8 cellular contexts compared by ENCODE assay signal in genomic region chr22:31753005-31753633, GRCh38. TPM values are rescaled to one million over a fixed set of nuclear protein-coding genes. Genes with fewer than 3 reads are reported as not detected.
DNase-seq lines count a peak whose midpoint lies in the region; ATAC-seq and TF ChIP-seq lines count a peak whose summit lies in the region.

No MANE protein-coding gene starts in this region.

- peaks cover 42% of the 10 kb centered on the region for H3K4me1 Mint-ChIP-seq in type B pancreatic cell (ENCODE audit: unreplicated experiment)

- H3K27ac ChIP-seq in HL-60 (replicated peaks): peak overlapping the region; percentile 93
- H3K27ac ChIP-seq in dorsolateral prefrontal cortex: peak overlapping the region; percentile 60 to 100 (median 96)
- peak overlapping the region; percentile 96 for H3K27ac ChIP-seq in mesenchymal stem cell (ENCODE audit: low read length, poor library complexity, severe bottlenecking)

- H3K18ac ChIP-seq in mesenchymal stem cell (ENCODE audit: low read depth in 1 of 2, low read length in 2 of 2): peak overlapping the region; percentile 84 to 85

- H3K9ac ChIP-seq in mesenchymal stem cell (ENCODE audit: low read length): peak overlapping the region; percentile 94

- H3K4me3 ChIP-seq in AG09309 (ENCODE audit: control insufficient read depth, low read depth, low read length) (peak overlapping the region; percentile 68), HL-60 (replicated peaks; ENCODE audit: insufficient read depth, low read length) (peak overlapping the region; percentile 23), dorsolateral prefrontal cortex (peak overlapping the region; percentile 70 to 100 (median 93)), mesenchymal stem cell (ENCODE audit: insufficient read depth in 1 of 2, low read depth in 1 of 2, low read length in 2 of 2) (peak overlapping the region in 1 of 2 experiments; percentile 88)

- H3K27me3 ChIP-seq in HL-60 (ENCODE audit: insufficient read depth, poor library complexity, severe bottlenecking) (no peaks in the 10 kb centered on the region), dorsolateral prefrontal cortex (no peaks in the 10 kb centered on the region), mesenchymal stem cell (ENCODE audit: control insufficient read depth in 1 of 2, insufficient read depth in 1 of 2, low read length in 2 of 2) (no peaks in the 10 kb centered on the region)

- H3K14ac ChIP-seq in mesenchymal stem cell (ENCODE audit: low read length in 2 of 2): peak overlapping the region in 1 of 2 experiments; percentile 71

- DNase-seq in AG09309 (ENCODE audit: low read depth) (no peak), HL-60 (ENCODE audit: low read depth in 1 of 2, low spot score in 1 of 2) (peak; percentile 45 to 51), dorsolateral prefrontal cortex (peak in 5 of 10 donors; percentile 16 to 45 (median 20)), mesenchymal stem cell (peak; percentile 46), type B pancreatic cell (ENCODE audit: extremely low spot score, unreplicated experiment) (peak; percentile 68)
- no peak for DNase-seq in effector CD8-positive, alpha-beta T cell (lab: John Stamatoyannopoulos, UW)

- H2BK5ac ChIP-seq in mesenchymal stem cell (ENCODE audit: low read depth, low read length, poor library complexity, severe bottlenecking): peak overlapping the region; percentile 84

- peak overlapping the region; percentile 64 for H2AK5ac ChIP-seq in mesenchymal stem cell (ENCODE audit: low read length, severe bottlenecking)

- H3K4me3 Mint-ChIP-seq in type B pancreatic cell: peak overlapping the region; percentile 96

- peak; percentile 12 for ATAC-seq in GM18907 (IDR thresholded peaks at IDR 0.05; ENCODE audit: unreplicated experiment)
- ATAC-seq in SK-N-SH treated with all-trans-retinoic acid at 6 μM for 48 hours: peak; percentile 21

- peak overlapping the region; percentile 88 to 96 for H3K4ac ChIP-seq in mesenchymal stem cell (ENCODE audit: low read depth in 1 of 2, low read length in 2 of 2)

- WGBS in mesenchymal stem cell: 8% methylated on average over 18 of the region's 20 CpGs

- H3K9me3 Mint-ChIP-seq in type B pancreatic cell: no peaks in the 10 kb centered on the region

- peaks cover 12% of the 10 kb centered on the region for H3K4me1 ChIP-seq in mesenchymal stem cell (ENCODE audit: control insufficient read depth, insufficient read depth, low read depth, low read length)

- peak overlapping the region; percentile 80 for H2AFZ ChIP-seq in mesenchymal stem cell (ENCODE audit: low read depth, low read length)

- no peak overlapping the region for H2BK12ac ChIP-seq in mesenchymal stem cell (ENCODE audit: low read length in 2 of 2)

- peak overlapping the region; percentile 49 for H2BK15ac ChIP-seq in mesenchymal stem cell (ENCODE audit: low read depth, poor library complexity, severe bottlenecking)

- H3K27me3 Mint-ChIP-seq in type B pancreatic cell: no peaks in the 10 kb centered on the region

- TF ChIP-seq CTCF in AG09309 (IDR thresholded peaks at IDR 0.05; ENCODE audit: control insufficient read depth, insufficient read depth, low read depth, low read length, missing control alignments) (no peak), HL-60 (IDR thresholded peaks at IDR 0.05; ENCODE audit: insufficient read depth, low read length) (no peak), dorsolateral prefrontal cortex (IDR thresholded peaks at IDR 0.05 in 54 of 56, conservative IDR thresholded peaks at IDR 0.05 in 2 of 56; ENCODE audit: low read depth in 1 of 56, partially characterized antibody in 56 of 56) (no peak), type B pancreatic cell (conservative IDR thresholded peaks at IDR 0.05) (no peak)

- peak overlapping the region; percentile 71 for H4K8ac ChIP-seq in mesenchymal stem cell (ENCODE audit: low read length)

- H3K27ac Mint-ChIP-seq in type B pancreatic cell: peak overlapping the region; percentile 99

- H3K36me3 Mint-ChIP-seq in type B pancreatic cell: no peaks in the 10 kb centered on the region

- H3K36me3 ChIP-seq in mesenchymal stem cell (ENCODE audit: control insufficient read depth in 1 of 2, insufficient read depth in 2 of 2, low read depth in 1 of 2, low read length in 2 of 2): peaks cover 0 to 3% of the 10 kb centered on the region in 2 experiments

- peak overlapping the region; percentile 43 for H4K91ac ChIP-seq in mesenchymal stem cell (ENCODE audit: low read length)

- H3K9me3 ChIP-seq in mesenchymal stem cell (ENCODE audit: control insufficient read depth, low read length): no peaks in the 10 kb centered on the region

- intact Hi-C loops in dorsolateral prefrontal cortex (cut with DNase I): loop anchor here (5.0 to 10.0 kb wide), 4 partner anchors 91 to 258 kb away; partner anchors contain the start of genes YWHAH (in 2 of the 2), PISD (in 1 of the 2) and SFI1 (in 1 of the 2)

- H3K79me1 ChIP-seq in mesenchymal stem cell (replicated peaks; ENCODE audit: low read length, poor library complexity, severe bottlenecking): peaks cover 12% of the 10 kb centered on the region

- H3K23ac ChIP-seq in mesenchymal stem cell (ENCODE audit: low read length in 2 of 2): no peak overlapping the region

- peak overlapping the region; percentile 86 for H3K4me2 ChIP-seq in mesenchymal stem cell (ENCODE audit: low read length, poor library complexity, severe bottlenecking)

- peak overlapping the region; percentile 39 for H2BK120ac ChIP-seq in mesenchymal stem cell (ENCODE audit: low read depth, low read length)

TF ChIP-seq in SK-N-SH treated with all-trans-retinoic acid at 6 μM for 48 hours, 23 proteins besides CTCF, POLR2A, EP300 and RAD21:
- TF ChIP-seq RARB (CRISPR knock-in tag; IDR thresholded peaks at IDR 0.05): no peak
- TF ChIP-seq ZNF70 (CRISPR knock-in tag; IDR thresholded peaks at IDR 0.05): 0 out of 2 replicates have a peak, but pooled peaks have one; percentile 31
- no peak for TF ChIP-seq ZFP30 (CRISPR knock-in tag; IDR thresholded peaks at IDR 0.05)
- TF ChIP-seq TCF4 (CRISPR knock-in tag; IDR thresholded peaks at IDR 0.05; ENCODE audit: borderline replicate concordance): no peak
- TF ChIP-seq OSR1 (CRISPR knock-in tag; IDR thresholded peaks at IDR 0.05): no peak
- no peak for TF ChIP-seq GLIS3 (CRISPR knock-in tag; IDR thresholded peaks at IDR 0.05)
- no peak for TF ChIP-seq PPARA (CRISPR knock-in tag; IDR thresholded peaks at IDR 0.05; ENCODE audit: borderline replicate concordance)
- TF ChIP-seq ESRRG (CRISPR knock-in tag; IDR thresholded peaks at IDR 0.05): 0 out of 2 replicates have a peak, but pooled peaks have one; percentile 22

RNA-seq across cellular contexts. Expression of gene DEPDC5, which starts 0.7 kb away (rescaled TPM):
- 10 to 100 TPM; 33.6 to 76.8 (median 53.2) TPM for total RNA-seq in dorsolateral prefrontal cortex
- 7.4 TPM for polyA plus RNA-seq in mesenchymal stem cell (2013, experiment 1 of 2)
- 7.7 TPM for polyA plus RNA-seq in mesenchymal stem cell (2013, experiment 2 of 2)
- 35.5 and 40.6 TPM in 2 replicates for total RNA-seq in type B pancreatic cell (ENCODE audit: low replicate concordance)

RNA-seq across cellular contexts. Expression of gene PRR14L, which starts 3.2 kb away (rescaled TPM):
- total RNA-seq in dorsolateral prefrontal cortex (10 to 100 TPM; 40.6 to 84.1 (median 61.9) TPM), type B pancreatic cell (ENCODE audit: low replicate concordance) (68.9 and 80.9 TPM in 2 replicates)
- polyA plus RNA-seq in mesenchymal stem cell (2013, experiment 1 of 2): 10.3 TPM
- polyA plus RNA-seq in mesenchymal stem cell (2013, experiment 2 of 2): 9.3 TPM

Comparison
In these comparisons a context has a peak if more than half of its experiments do, and no peak if none do; other contexts are left out.
1. DNase-seq: peak in HL-60 (2 of 2), mesenchymal stem cell (single experiment) and type B pancreatic cell (single experiment); none in AG09309 (single experiment) and effector CD8-positive, alpha-beta T cell (single experiment).
2. Peak in every context shown above with its lines, with median percentiles within 50 percentile points of each other: H3K27ac ChIP-seq.